In the genomic region with DNA sequence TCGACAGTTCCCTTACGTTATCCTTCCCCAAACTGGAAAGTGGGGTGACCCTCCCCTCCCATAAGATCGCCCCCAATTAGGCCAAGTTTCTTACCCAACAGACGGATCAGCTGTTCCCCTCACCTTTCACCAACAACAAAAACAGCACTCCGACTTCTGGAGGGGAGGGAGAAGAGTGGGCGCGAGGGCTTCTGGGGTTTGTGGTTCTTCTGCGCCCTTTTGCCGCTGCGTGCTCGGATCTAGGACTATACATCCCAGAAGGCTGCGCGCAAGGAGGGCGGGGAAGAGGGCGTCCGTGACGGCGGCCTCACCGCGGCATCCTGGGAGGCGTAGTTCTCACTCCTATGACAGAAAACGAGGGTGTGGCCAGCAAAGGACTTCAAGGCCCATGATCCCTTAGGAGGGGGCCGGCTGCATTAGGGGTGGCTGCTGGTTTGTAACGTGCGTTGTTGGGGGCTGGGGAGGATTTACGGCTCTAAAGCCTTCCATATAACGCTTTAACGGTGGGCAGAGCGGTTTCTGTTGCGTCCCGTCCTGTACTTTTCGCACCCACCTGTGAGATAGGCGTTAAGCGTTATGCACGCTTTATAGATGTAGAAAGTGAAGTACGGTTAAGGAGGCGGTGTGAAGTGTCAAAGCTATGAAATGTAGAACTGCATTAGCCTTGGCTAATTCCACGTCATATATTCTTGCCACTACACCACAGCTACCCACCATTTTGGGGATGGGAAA, we compare ENCODE assay signal across 1 cellular context.
A peak's percentile ranks its signal among the peaks of the same experiment; 100 is the strongest.
TF ChIP-seq lines count a peak whose summit lies in the region.

A gene with protein sequence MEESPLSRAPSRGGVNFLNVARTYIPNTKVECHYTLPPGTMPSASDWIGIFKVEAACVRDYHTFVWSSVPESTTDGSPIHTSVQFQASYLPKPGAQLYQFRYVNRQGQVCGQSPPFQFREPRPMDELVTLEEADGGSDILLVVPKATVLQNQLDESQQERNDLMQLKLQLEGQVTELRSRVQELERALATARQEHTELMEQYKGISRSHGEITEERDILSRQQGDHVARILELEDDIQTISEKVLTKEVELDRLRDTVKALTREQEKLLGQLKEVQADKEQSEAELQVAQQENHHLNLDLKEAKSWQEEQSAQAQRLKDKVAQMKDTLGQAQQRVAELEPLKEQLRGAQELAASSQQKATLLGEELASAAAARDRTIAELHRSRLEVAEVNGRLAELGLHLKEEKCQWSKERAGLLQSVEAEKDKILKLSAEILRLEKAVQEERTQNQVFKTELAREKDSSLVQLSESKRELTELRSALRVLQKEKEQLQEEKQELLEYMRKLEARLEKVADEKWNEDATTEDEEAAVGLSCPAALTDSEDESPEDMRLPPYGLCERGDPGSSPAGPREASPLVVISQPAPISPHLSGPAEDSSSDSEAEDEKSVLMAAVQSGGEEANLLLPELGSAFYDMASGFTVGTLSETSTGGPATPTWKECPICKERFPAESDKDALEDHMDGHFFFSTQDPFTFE (minus strand): TSS at position 143 of the 732 bp plus-strand sequence. CDS start 2,210 bp downstream, outside the sequence.

TF ChIP-seq in HepG2, 621 proteins besides CTCF, POLR2A, EP300 and RAD21 (continued from another document and continues in another):
- TF ChIP-seq, protein P1, sequence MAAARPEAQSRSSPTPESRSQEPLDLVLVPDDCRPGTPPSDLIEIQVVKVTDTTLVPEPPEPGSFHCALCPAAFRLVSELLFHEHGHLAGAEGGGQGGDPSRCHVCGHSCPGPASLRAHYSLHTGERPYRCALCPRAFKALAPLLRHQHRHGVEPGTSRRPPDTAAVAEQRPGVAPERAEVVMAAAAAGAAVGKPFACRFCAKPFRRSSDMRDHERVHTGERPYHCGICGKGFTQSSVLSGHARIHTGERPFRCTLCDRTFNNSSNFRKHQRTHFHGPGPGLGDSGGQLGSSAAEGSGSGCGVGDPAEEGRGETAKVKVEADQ (CRISPR knock-in tag; IDR thresholded peaks at IDR 0.05; ENCODE audit: borderline replicate concordance) = no peak
- TF ChIP-seq MIER2 (CRISPR knock-in tag; IDR thresholded peaks at IDR 0.05) (0 out of 2 replicates have a peak, but pooled peaks have one; percentile 33), SAP130 (CRISPR knock-in tag; IDR thresholded peaks at IDR 0.05; ENCODE audit: low read depth) (peak; percentile 97), YEATS2 (CRISPR knock-in tag; IDR thresholded peaks at IDR 0.05; ENCODE audit: borderline replicate concordance) (peak; percentile 85; the same call in 1 of the 2 replicates), CHD2 (IDR thresholded peaks at IDR 0.05; ENCODE audit: low read depth, low read length) (no peak), SUZ12 (IDR thresholded peaks at IDR 0.05; ENCODE audit: low read depth, low read length) (peak; percentile 98), ZNF124 (CRISPR knock-in tag; IDR thresholded peaks at IDR 0.05) (peak; percentile 84; the same call in 1 of the 2 replicates), RFX5 (IDR thresholded peaks at IDR 0.05; ENCODE audit: low read depth, low read length) (no peak), FOXO1 (CRISPR knock-in tag; IDR thresholded peaks at IDR 0.05) (no peak; the same call in 1 of the 2 replicates), CENPX (CRISPR knock-in tag; IDR thresholded peaks at IDR 0.05) (no peak), ZSCAN20 (CRISPR knock-in tag; IDR thresholded peaks at IDR 0.05; ENCODE audit: borderline replicate concordance) (no peak), PHF20 (CRISPR knock-in tag; IDR thresholded peaks at IDR 0.05) (peak; percentile 73), NR2C2 (CRISPR knock-in tag; IDR thresholded peaks at IDR 0.05; ENCODE audit: borderline replicate concordance) (peak; percentile 96), HNRNPK (IDR thresholded peaks at IDR 0.05; ENCODE audit: low read depth, low read length, poor library complexity, severe bottlenecking) (no peak), TARDBP (CRISPR knock-in tag; IDR thresholded peaks at IDR 0.05) (peak; percentile 62; the same call in 1 of the 2 replicates), ISX (CRISPR knock-in tag; conservative IDR thresholded peaks at IDR 0.05) (no peak), KLF6 (CRISPR knock-in tag; IDR thresholded peaks at IDR 0.05) (peak; percentile 29; the same call in 1 of the 2 replicates), HOXD1 (CRISPR knock-in tag; IDR thresholded peaks at IDR 0.05) (no peak), NFYB (CRISPR knock-in tag; IDR thresholded peaks at IDR 0.05) (peak; percentile 54), ZNF232 (CRISPR knock-in tag; IDR thresholded peaks at IDR 0.05; ENCODE audit: borderline replicate concordance) (0 out of 2 replicates have a peak, but pooled peaks have one; percentile 25), MAZ (IDR thresholded peaks at IDR 0.05; ENCODE audit: borderline replicate concordance, low read depth, low read length) (peak; percentile 86), MAZ (CRISPR knock-in tag; IDR thresholded peaks at IDR 0.05; ENCODE audit: low read depth) (peak; percentile 92; the same call in 1 of the 2 replicates), ERF (CRISPR knock-in tag; IDR thresholded peaks at IDR 0.05) (peak; percentile 60; the same call in 1 of the 2 replicates), SMAD3 (CRISPR knock-in tag; IDR thresholded peaks at IDR 0.05) (peak; percentile 69; the same call in 1 of the 2 replicates), ZFX (CRISPR knock-in tag; IDR thresholded peaks at IDR 0.05; ENCODE audit: low read depth) (peak; percentile 58; the same call in 1 of the 2 replicates), TBX2 (CRISPR knock-in tag; IDR thresholded peaks at IDR 0.05; ENCODE audit: borderline replicate concordance) (peak; percentile 75; the same call in 1 of the 2 replicates), ZNF570 (CRISPR knock-in tag; IDR thresholded peaks at IDR 0.05; ENCODE audit: borderline replicate concordance) (no peak), NFIC (IDR thresholded peaks at IDR 0.05; ENCODE audit: low read length) (no peak), ZNF34 (CRISPR knock-in tag; IDR thresholded peaks at IDR 0.05; ENCODE audit: borderline replicate concordance) (no peak), AKAP8 (CRISPR knock-in tag; IDR thresholded peaks at IDR 0.05) (no peak), ZNF441 (CRISPR knock-in tag; IDR thresholded peaks at IDR 0.05; ENCODE audit: borderline replicate concordance) (peak; percentile 55; the same call in 1 of the 2 replicates), ZNF460 (CRISPR knock-in tag; IDR thresholded peaks at IDR 0.05; ENCODE audit: borderline replicate concordance) (no peak)
- TF ChIP-seq, protein P2, sequence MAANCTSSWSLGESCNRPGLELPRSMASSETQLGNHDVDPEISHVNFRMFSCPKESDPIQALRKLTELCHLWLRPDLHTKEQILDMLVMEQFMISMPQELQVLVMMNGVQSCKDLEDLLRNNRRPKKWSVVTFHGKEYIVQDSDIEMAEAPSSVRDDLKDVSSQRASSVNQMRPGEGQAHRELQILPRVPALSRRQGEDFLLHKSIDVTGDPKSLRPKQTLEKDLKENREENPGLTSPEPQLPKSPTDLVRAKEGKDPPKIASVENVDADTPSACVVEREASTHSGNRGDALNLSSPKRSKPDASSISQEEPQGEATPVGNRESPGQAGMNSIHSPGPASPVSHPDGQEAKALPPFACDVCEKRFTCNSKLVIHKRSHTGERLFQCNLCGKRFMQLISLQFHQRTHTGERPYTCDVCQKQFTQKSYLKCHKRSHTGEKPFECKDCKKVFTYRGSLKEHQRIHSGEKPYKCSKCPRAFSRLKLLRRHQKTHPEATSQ (CRISPR knock-in tag; IDR thresholded peaks at IDR 0.05; ENCODE audit: borderline replicate concordance) = no peak
- TF ChIP-seq, protein P3, sequence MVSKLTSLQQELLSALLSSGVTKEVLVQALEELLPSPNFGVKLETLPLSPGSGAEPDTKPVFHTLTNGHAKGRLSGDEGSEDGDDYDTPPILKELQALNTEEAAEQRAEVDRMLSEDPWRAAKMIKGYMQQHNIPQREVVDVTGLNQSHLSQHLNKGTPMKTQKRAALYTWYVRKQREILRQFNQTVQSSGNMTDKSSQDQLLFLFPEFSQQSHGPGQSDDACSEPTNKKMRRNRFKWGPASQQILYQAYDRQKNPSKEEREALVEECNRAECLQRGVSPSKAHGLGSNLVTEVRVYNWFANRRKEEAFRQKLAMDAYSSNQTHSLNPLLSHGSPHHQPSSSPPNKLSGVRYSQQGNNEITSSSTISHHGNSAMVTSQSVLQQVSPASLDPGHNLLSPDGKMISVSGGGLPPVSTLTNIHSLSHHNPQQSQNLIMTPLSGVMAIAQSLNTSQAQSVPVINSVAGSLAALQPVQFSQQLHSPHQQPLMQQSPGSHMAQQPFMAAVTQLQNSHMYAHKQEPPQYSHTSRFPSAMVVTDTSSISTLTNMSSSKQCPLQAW (CRISPR knock-in tag; IDR thresholded peaks at IDR 0.05) = peak; percentile 79; the same call in 1 of the 2 replicates
- TF ChIP-seq, protein P4, sequence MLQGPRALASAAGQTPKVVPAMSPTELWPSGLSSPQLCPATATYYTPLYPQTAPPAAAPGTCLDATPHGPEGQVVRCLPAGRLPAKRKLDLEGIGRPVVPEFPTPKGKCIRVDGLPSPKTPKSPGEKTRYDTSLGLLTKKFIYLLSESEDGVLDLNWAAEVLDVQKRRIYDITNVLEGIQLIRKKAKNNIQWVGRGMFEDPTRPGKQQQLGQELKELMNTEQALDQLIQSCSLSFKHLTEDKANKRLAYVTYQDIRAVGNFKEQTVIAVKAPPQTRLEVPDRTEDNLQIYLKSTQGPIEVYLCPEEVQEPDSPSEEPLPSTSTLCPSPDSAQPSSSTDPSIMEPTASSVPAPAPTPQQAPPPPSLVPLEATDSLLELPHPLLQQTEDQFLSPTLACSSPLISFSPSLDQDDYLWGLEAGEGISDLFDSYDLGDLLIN (CRISPR knock-in tag; IDR thresholded peaks at IDR 0.05; ENCODE audit: borderline replicate concordance) = peak; percentile 71; the same call in 1 of the 2 replicates
- TF ChIP-seq, protein P5, sequence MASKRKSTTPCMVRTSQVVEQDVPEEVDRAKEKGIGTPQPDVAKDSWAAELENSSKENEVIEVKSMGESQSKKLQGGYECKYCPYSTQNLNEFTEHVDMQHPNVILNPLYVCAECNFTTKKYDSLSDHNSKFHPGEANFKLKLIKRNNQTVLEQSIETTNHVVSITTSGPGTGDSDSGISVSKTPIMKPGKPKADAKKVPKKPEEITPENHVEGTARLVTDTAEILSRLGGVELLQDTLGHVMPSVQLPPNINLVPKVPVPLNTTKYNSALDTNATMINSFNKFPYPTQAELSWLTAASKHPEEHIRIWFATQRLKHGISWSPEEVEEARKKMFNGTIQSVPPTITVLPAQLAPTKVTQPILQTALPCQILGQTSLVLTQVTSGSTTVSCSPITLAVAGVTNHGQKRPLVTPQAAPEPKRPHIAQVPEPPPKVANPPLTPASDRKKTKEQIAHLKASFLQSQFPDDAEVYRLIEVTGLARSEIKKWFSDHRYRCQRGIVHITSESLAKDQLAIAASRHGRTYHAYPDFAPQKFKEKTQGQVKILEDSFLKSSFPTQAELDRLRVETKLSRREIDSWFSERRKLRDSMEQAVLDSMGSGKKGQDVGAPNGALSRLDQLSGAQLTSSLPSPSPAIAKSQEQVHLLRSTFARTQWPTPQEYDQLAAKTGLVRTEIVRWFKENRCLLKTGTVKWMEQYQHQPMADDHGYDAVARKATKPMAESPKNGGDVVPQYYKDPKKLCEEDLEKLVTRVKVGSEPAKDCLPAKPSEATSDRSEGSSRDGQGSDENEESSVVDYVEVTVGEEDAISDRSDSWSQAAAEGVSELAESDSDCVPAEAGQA (IDR thresholded peaks at IDR 0.05; ENCODE audit: low read depth) = peak; percentile 23; the same call in 1 of the 2 replicates
- TF ChIP-seq, protein P5 (CRISPR knock-in tag; IDR thresholded peaks at IDR 0.05; ENCODE audit: borderline replicate concordance) = no peak
- TF ChIP-seq, protein P6, sequence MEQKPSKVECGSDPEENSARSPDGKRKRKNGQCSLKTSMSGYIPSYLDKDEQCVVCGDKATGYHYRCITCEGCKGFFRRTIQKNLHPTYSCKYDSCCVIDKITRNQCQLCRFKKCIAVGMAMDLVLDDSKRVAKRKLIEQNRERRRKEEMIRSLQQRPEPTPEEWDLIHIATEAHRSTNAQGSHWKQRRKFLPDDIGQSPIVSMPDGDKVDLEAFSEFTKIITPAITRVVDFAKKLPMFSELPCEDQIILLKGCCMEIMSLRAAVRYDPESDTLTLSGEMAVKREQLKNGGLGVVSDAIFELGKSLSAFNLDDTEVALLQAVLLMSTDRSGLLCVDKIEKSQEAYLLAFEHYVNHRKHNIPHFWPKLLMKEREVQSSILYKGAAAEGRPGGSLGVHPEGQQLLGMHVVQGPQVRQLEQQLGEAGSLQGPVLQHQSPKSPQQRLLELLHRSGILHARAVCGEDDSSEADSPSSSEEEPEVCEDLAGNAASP (CRISPR knock-in tag; IDR thresholded peaks at IDR 0.05; ENCODE audit: borderline replicate concordance) = peak; percentile 45; the same call in 1 of the 2 replicates
- TF ChIP-seq, protein P7, sequence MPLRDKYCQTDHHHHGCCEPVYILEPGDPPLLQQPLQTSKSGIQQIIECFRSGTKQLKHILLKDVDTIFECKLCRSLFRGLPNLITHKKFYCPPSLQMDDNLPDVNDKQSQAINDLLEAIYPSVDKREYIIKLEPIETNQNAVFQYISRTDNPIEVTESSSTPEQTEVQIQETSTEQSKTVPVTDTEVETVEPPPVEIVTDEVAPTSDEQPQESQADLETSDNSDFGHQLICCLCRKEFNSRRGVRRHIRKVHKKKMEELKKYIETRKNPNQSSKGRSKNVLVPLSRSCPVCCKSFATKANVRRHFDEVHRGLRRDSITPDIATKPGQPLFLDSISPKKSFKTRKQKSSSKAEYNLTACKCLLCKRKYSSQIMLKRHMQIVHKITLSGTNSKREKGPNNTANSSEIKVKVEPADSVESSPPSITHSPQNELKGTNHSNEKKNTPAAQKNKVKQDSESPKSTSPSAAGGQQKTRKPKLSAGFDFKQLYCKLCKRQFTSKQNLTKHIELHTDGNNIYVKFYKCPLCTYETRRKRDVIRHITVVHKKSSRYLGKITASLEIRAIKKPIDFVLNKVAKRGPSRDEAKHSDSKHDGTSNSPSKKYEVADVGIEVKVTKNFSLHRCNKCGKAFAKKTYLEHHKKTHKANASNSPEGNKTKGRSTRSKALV (CRISPR knock-in tag; IDR thresholded peaks at IDR 0.05) = no peak
- TF ChIP-seq, protein P8, sequence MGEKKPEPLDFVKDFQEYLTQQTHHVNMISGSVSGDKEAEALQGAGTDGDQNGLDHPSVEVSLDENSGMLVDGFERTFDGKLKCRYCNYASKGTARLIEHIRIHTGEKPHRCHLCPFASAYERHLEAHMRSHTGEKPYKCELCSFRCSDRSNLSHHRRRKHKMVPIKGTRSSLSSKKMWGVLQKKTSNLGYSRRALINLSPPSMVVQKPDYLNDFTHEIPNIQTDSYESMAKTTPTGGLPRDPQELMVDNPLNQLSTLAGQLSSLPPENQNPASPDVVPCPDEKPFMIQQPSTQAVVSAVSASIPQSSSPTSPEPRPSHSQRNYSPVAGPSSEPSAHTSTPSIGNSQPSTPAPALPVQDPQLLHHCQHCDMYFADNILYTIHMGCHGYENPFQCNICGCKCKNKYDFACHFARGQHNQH (CRISPR knock-in tag; IDR thresholded peaks at IDR 0.05) = 0 out of 2 replicates have a peak, but pooled peaks have one; percentile 71
